ENCODE assay signal across 8 cellular contexts in the genomic region with DNA sequence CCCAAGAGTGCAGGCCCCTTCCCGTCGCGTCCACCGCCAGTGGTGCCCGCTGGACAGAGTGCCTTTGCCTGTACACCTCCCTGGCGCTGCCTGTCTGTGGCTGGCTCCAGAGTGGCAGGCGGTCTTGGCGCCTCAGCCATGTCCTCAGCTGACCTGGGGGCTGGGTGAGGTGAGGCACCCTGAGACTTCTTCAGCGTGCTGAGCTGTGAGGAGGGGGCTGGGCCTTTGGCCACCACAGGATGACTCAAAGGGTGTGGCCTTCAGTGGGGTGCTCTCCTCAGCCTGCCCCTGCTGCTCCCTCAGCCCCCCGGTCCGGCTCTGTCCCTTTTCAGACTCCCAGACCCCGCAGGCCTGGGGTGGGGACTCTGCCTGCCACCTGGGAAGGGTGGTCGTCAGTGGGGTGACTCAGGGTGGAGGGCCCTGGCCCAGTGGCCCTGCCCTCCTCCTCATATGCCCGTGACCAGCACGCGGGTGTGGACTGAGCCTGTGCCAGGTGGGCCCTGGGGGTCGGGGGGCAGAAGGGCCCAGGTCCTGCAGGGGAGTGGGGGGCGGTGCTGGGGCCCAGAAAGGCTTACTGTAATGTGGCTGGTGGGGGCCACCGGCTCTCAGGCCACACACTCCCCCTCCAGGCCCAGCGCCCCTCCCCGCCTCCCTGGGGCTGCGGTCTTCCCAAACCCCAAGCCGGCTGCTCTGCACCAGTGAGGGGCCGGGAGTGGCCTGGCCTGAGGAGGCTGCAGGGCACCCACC. TPM values are rescaled to one million over a fixed set of nuclear protein-coding genes. Genes with fewer than 3 reads are reported as not detected.
DNase-seq lines count a peak whose midpoint lies in the region; ATAC-seq and TF ChIP-seq lines count a peak whose summit lies in the region.

No MANE protein-coding gene starts in this region.

- TF ChIP-seq CTCF in GM12865 (IDR thresholded peaks at IDR 0.05; ENCODE audit: insufficient read depth, low read depth, low read length, missing control alignments) (no peak), Panc1 (IDR thresholded peaks at IDR 0.05) (no peak), choroid plexus epithelial cell (conservative IDR thresholded peaks at IDR 0.05; ENCODE audit: low read depth, low read length) (no peak), vagina (IDR thresholded peaks at IDR 0.05) (no peak), GM13976 (IDR thresholded peaks at IDR 0.05; ENCODE audit: borderline replicate concordance, control extremely low read depth, extremely low read depth, insufficient read depth, missing control alignments) (no peak)

- ATAC-seq in Panc1 (no peak), memory B cell (ENCODE audit: low read depth) (no peak), GM21360 (IDR thresholded peaks at IDR 0.05; ENCODE audit: unreplicated experiment) (no peak), GM21576 (IDR thresholded peaks at IDR 0.05; ENCODE audit: unreplicated experiment) (no peak)

- peaks cover 29% of the 10 kb centered on the region for H3K4me1 Mint-ChIP-seq in memory B cell

- POLR2A ChIA-PET in Panc1 (lab: Charles Lee), result no interaction called here

- no peaks in the 10 kb centered on the region for H3K36me3 Mint-ChIP-seq in memory B cell

- H3K27ac ChIP-seq in Panc1 (ENCODE audit: low read length) (peak overlapping the region; percentile 74), vagina (peak overlapping the region; percentile 98)

- H3K27me3 ChIP-seq in Panc1 (ENCODE audit: control insufficient read depth, insufficient read depth, low read length) (no peaks in the 10 kb centered on the region), vagina (no peaks in the 10 kb centered on the region)

- H3K4me3 ChIP-seq in GM12865 (ENCODE audit: low read depth, low read length) (peak overlapping the region; percentile 79), Panc1 (ENCODE audit: low read depth in 2 of 2, low read length in 2 of 2) (peak overlapping the region; percentile 21 to 36; a peak in 3 of 4 replicates), choroid plexus epithelial cell (ENCODE audit: low read depth, low read length) (no peak overlapping the region), vagina (peak overlapping the region; percentile 47 to 67)

- H3K9me3 ChIP-seq in Panc1 (ENCODE audit: control insufficient read depth, insufficient read depth, low read depth, low read length) (no peaks in the 10 kb centered on the region), vagina (no peaks in the 10 kb centered on the region)

- TF ChIP-seq POLR2A in vagina (IDR thresholded peaks at IDR 0.05), result no peak

- H3K4me1 ChIP-seq in Panc1 (ENCODE audit: control insufficient read depth, insufficient read depth, low read length), result peaks cover 52% of the 10 kb centered on the region
- peaks cover 70% of the 10 kb centered on the region for H3K4me1 ChIP-seq in vagina

- H3K27me3 Mint-ChIP-seq in memory B cell, result no peaks in the 10 kb centered on the region

- BruUV-seq in Panc1 (replicated peaks; lab: Mats Ljungman, UMichigan), result no TSS peak

- no peaks in the 10 kb centered on the region for H3K9me3 Mint-ChIP-seq in memory B cell

- peak overlapping the region; percentile 82 for H3K4me3 Mint-ChIP-seq in memory B cell

- peak overlapping the region; percentile 83 for H3K27ac Mint-ChIP-seq in memory B cell

- intact Hi-C loops in Panc1 (cut with micrococcal nuclease; ENCODE audit: unreplicated experiment), result no loop called here
- intact Hi-C loops in vagina (cut with DNase I), result no loop called here

- CTCF ChIA-PET in Panc1 (lab: Charles Lee), result interaction anchor here (0.6 kb wide), 1 partner anchor 274 kb away, joined by 5 read pairs; no protein-coding TSS in a partner anchor

- in situ Hi-C loops in Panc1 (cut with HindIII; ENCODE audit: low pct_unique_long_range_greater_than_20kb, low sequenced_read_pairs) (no loop called here), GM13976 (cut with MboI; ENCODE audit: low sequenced_read_pairs, unreplicated experiment) (loop anchor here (5.0 kb wide), 1 partner anchor 98 kb away; no protein-coding TSS in a partner anchor)

- DNase-seq in GM12865 (ENCODE audit: low read depth) (no peak), Panc1 (ENCODE audit: low read depth, low spot score) (no peak), choroid plexus epithelial cell (ENCODE audit: low read depth) (peak; percentile 9), memory B cell (ENCODE audit: low spot score in 2 of 2) (no peak), vagina (ENCODE audit: extremely low spot score in 2 of 2) (no peak), GM13976 (ENCODE audit: low spot score) (no peak)

- H3K36me3 ChIP-seq in Panc1 (ENCODE audit: control insufficient read depth, insufficient read depth, low read length) (no peaks in the 10 kb centered on the region), vagina (no peaks in the 10 kb centered on the region)

RNA-seq across cellular contexts. Expression of a gene that starts 15.9 kb away (rescaled TPM):
- total RNA-seq in Panc1 (2021; ENCODE audit: unreplicated experiment) (59.7 TPM), vagina (34.4 TPM)
- polyA plus RNA-seq in Panc1 (2012; ENCODE audit: insufficient read length), result 98.5 TPM

RNA-seq across cellular contexts. Expression of a gene that starts 16.1 kb away (rescaled TPM):
- 23.4 TPM for total RNA-seq in Panc1 (2021; ENCODE audit: unreplicated experiment)
- polyA plus RNA-seq in Panc1 (2012; ENCODE audit: insufficient read length), result 41.1 TPM
- total RNA-seq in vagina, result 21.4 TPM

RNA-seq across cellular contexts. Expression of a gene that starts 26.3 kb away (rescaled TPM):
- 58.2 TPM for total RNA-seq in Panc1 (2021; ENCODE audit: unreplicated experiment)
- polyA plus RNA-seq in Panc1 (2012; ENCODE audit: insufficient read length), result 65.3 TPM
- 97.2 TPM for total RNA-seq in vagina
